ENCODE assay signal across 9 cellular contexts in genomic region chr17:80029235-80029974, GRCh38. TPM values are rescaled to one million over a fixed set of nuclear protein-coding genes. Genes with fewer than 3 reads are reported as not detected.
DNase-seq lines count a peak whose midpoint lies in the region; ATAC-seq and TF ChIP-seq lines count a peak whose summit lies in the region.
"Had no signal": no experiment of that assay in that cellular context is flagged by ENCODE, and none has a peak within 500 bp of the region (broad histone marks: within the 10 kb centered on the region; RNA-seq: fewer than 3 reads in every experiment).

No MANE protein-coding gene starts in this region.

- H3K4me3 ChIP-seq in HFF-Myc (replicated peaks; ENCODE audit: low read depth, low read length) = no peak overlapping the region
- H3K4me3 ChIP-seq in SJSA1 = no peak overlapping the region
- peak overlapping the region in 1 of 10 donors; percentile 14 for H3K4me3 ChIP-seq in heart right ventricle
- no peak overlapping the region for H3K4me3 ChIP-seq in Caco-2 (ENCODE audit: low read depth, low read length)

- in situ Hi-C loops in ACHN (cut with HindIII; ENCODE audit: low pct_ligation_motif_present, low pct_unique_long_range_greater_than_20kb, low sequenced_read_pairs) = no loop called here

- H3K36me3 Mint-ChIP-seq in Caco-2 (ENCODE audit: insufficient read depth, unreplicated experiment) = no peaks in the 10 kb centered on the region
- H3K36me3 Mint-ChIP-seq: activated naive CD4-positive, alpha-beta T cell treated with anti-CD3 and anti-CD28 coated beads, Interleukin-2, amount 50 U/mL, for 24 hours had no signal

- peak; percentile 82 to 88 (median 86) for ATAC-seq in heart right ventricle
- no peak for ATAC-seq in GM21786 (IDR thresholded peaks at IDR 0.05; ENCODE audit: unreplicated experiment)

- 68 to 79% methylated on average over 9 of the region's 9 CpGs for WGBS in heart right ventricle, 2 donors

- H3K4me1 ChIP-seq in SJSA1 (replicated peaks) = peaks cover 23% of the 10 kb centered on the region
- H3K4me1 ChIP-seq in heart right ventricle = peaks cover 0 to 40% (median 18%) of the 10 kb centered on the region in 9 donors
- no peaks in the 10 kb centered on the region for H3K4me1 ChIP-seq in Caco-2

- TF ChIP-seq CTCF in HFF-Myc (IDR thresholded peaks at IDR 0.05; ENCODE audit: low read depth, low read length, missing control alignments) (no peak), heart right ventricle (IDR thresholded peaks at IDR 0.05) (no peak), Caco-2 (IDR thresholded peaks at IDR 0.05; ENCODE audit: insufficient read depth in 1 of 2, low read depth in 1 of 2, low read length in 1 of 2, severe bottlenecking in 1 of 2, unreplicated experiment in 1 of 2) (no peak)

- H3K36me3 ChIP-seq in SJSA1 = peaks cover 7% of the 10 kb centered on the region; the same call in 1 of the 2 replicates
- no peaks in the 10 kb centered on the region for H3K36me3 ChIP-seq in heart right ventricle
- H3K36me3 ChIP-seq in Caco-2 (ENCODE audit: control insufficient read depth, insufficient read depth, low read length) = no peaks in the 10 kb centered on the region; the same call in 1 of the 2 replicates

- H3K4me3 Mint-ChIP-seq in Caco-2 (ENCODE audit: unreplicated experiment) = no peak overlapping the region
- H3K4me3 Mint-ChIP-seq: activated naive CD4-positive, alpha-beta T cell treated with anti-CD3 and anti-CD28 coated beads, Interleukin-2, amount 50 U/mL, for 24 hours had no signal

- no peaks in the 10 kb centered on the region for H3K9me3 Mint-ChIP-seq in Caco-2 (ENCODE audit: unreplicated experiment)
- H3K9me3 Mint-ChIP-seq: activated naive CD4-positive, alpha-beta T cell treated with anti-CD3 and anti-CD28 coated beads, Interleukin-2, amount 50 U/mL, for 24 hours had no signal

- H3K27me3 ChIP-seq in SJSA1 (replicated peaks) (no peaks in the 10 kb centered on the region; the same call in 1 of the 2 replicates), heart right ventricle (peaks cover 0 to 7% (median 0%) of the 10 kb centered on the region in 7 donors), Caco-2 (replicated peaks; ENCODE audit: control insufficient read depth, insufficient read depth, low read length) (no peaks in the 10 kb centered on the region)

- POLR2A ChIA-PET in Caco-2 (lab: Charles Lee) = no interaction called here

- H3K9me3 ChIP-seq in SJSA1 (replicated peaks) (no peaks in the 10 kb centered on the region), heart right ventricle (no peaks in the 10 kb centered on the region), Caco-2 (no peaks in the 10 kb centered on the region)

- H3K27ac Mint-ChIP-seq in Caco-2 (ENCODE audit: unreplicated experiment) = no peak overlapping the region
- H3K27ac Mint-ChIP-seq: activated naive CD4-positive, alpha-beta T cell treated with anti-CD3 and anti-CD28 coated beads, Interleukin-2, amount 50 U/mL, for 24 hours had no signal

- no TSS peak for BruUV-seq in Caco-2 (replicated peaks; lab: Mats Ljungman, UMichigan)

- DNase-seq in HFF-Myc (ENCODE audit: extremely low read depth, low read depth) (peak; percentile 69), SJSA1 (ENCODE audit: low read depth in 1 of 2, low spot score in 2 of 2) (peak; percentile 44 to 73), heart right ventricle (peak; percentile 79 to 82), smooth muscle cell of the brain vasculature (ENCODE audit: low read depth, low spot score) (peak; percentile 45), Caco-2 (no peak), ACHN (no peak), KG1 (lab: John Stamatoyannopoulos, UW) (no peak)

- no peaks in the 10 kb centered on the region for H3K27me3 Mint-ChIP-seq in Caco-2 (ENCODE audit: insufficient read depth, unreplicated experiment)
- H3K27me3 Mint-ChIP-seq: activated naive CD4-positive, alpha-beta T cell treated with anti-CD3 and anti-CD28 coated beads, Interleukin-2, amount 50 U/mL, for 24 hours had no signal

- peaks cover 9% of the 10 kb centered on the region for H3K4me1 Mint-ChIP-seq in Caco-2 (ENCODE audit: low read depth, unreplicated experiment)
- H3K4me1 Mint-ChIP-seq: activated naive CD4-positive, alpha-beta T cell treated with anti-CD3 and anti-CD28 coated beads, Interleukin-2, amount 50 U/mL, for 24 hours had no signal

- H3K27ac ChIP-seq in SJSA1 = no peak overlapping the region
- peak overlapping the region in 9 of 10 donors; percentile 25 to 75 (median 55) for H3K27ac ChIP-seq in heart right ventricle

- intact Hi-C loops in heart right ventricle (cut with DNase I) = no loop called here
- intact Hi-C loops in Caco-2 (cut with micrococcal nuclease; ENCODE audit: unreplicated experiment) = no loop called here

- CTCF ChIA-PET in Caco-2 (lab: Charles Lee) = no interaction called here

RNA-seq across cellular contexts. Expression of gene TBC1D16, which starts 6.3 kb away (rescaled TPM):
- total RNA-seq in SJSA1 (2014; rRNA removed; shearing (Covaris generic)) = 39.5 and 42.0 TPM in 2 replicates
- 10 to 100 TPM; 13.5 to 23.3 (median 17.7) TPM for total RNA-seq in heart right ventricle
- 1 to 10 TPM; 4.8 to 5.7 TPM for polyA plus RNA-seq in heart right ventricle
- 48.1 and 55.4 TPM in 2 replicates for total RNA-seq in Caco-2 (2022)

RNA-seq across cellular contexts. Expression of gene CCDC40, which starts 7.0 kb away (rescaled TPM):
- 2.2 TPM in 1 of 2 replicates, not detected in the other for total RNA-seq in SJSA1 (2014; rRNA removed; shearing (Covaris generic))
- total RNA-seq in heart right ventricle (1 to 10 TPM; 3.4 to 8.9 (median 6.8) TPM), Caco-2 (2022) (3.7 and 3.9 TPM in 2 replicates)
- polyA plus RNA-seq in heart right ventricle = 1 to 10 TPM; 2.0 to 5.8 TPM

Comparison
In these comparisons a context has a peak if more than half of its experiments do, and no peak if none do; other contexts are left out.
1. DNase-seq: peak in HFF-Myc (single experiment), SJSA1 (2 of 2), heart right ventricle (2 of 2) and smooth muscle cell of the brain vasculature (single experiment); none in Caco-2 (0 of 2), ACHN (single experiment) and KG1 (single experiment).